In the genomic region with DNA sequence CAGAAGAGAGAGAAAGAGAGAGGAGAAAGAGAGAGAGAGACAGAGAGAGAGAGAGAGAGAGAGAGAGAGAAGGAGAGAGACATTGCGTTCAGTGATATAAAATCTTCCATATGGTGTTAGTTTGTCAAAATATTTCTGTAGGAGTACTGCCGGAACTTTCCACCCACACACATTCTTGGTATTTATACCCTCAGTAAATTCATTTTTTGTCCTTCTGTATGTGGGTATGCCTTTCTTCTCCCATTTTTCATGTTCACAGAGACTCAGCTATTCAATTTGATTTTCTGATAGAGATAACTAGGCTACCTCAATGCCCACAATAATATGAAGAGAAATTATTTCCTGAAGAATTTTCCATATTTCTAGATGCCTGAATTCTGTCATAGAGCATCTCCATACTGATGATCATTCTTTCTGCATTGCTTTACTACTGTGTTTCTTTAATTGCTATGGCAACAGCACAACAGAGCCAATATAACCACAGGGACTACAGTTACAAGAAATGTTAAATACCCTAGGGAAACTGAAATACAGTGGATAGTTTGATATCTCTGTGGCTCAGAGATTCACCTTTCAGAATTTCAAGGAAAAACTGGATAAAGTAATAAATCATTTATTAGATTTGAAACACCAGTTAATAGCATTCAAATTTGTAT, we compare ENCODE assay signal across 20 cellular contexts.
DNase-seq lines count a peak whose midpoint lies in the region; ATAC-seq and TF ChIP-seq lines count a peak whose summit lies in the region.
"Had no signal": no experiment of that assay in that cellular context is flagged by ENCODE, and none has a peak within 500 bp of the region (broad histone marks: within the 10 kb centered on the region; RNA-seq: fewer than 3 reads in every experiment).

No MANE protein-coding gene starts in this region.

- no peak for ATAC-seq in HG03135 (IDR thresholded peaks at IDR 0.05; ENCODE audit: unreplicated experiment)
- ATAC-seq: CD8-positive, alpha-beta T cell; HCT116; mucosa of descending colon had no signal

- H3K9me3 Mint-ChIP-seq in brain = peaks cover 0 to 8% (median 2%) of the 10 kb centered on the region in 5 experiments

- H3K27me3 Mint-ChIP-seq in brain = no peaks in the 10 kb centered on the region
- H3K27me3 Mint-ChIP-seq: progenitor cell of endocrine pancreas had no signal

- DNase-seq in DMS 273 (lab: John Stamatoyannopoulos, UW; ENCODE audit: unreplicated experiment) = peak; percentile 23
- no peak for DNase-seq in DMS 273 treated with DMSO at 0.1 percent for 48 hours (lab: John Stamatoyannopoulos, UW)
- peak; percentile 5 for DNase-seq in iPS-NIHi11 (ENCODE audit: low spot score)
- peak; percentile 53 for DNase-seq in stromal cell of bone marrow (ENCODE audit: low read depth)
- no peak for DNase-seq in NOMO-1 treated with DMSO at 0.1 percent for 48 hours (lab: John Stamatoyannopoulos, UW; ENCODE audit: unreplicated experiment)
- DNase-seq in activated gamma-delta T cell treated with Interleukin-2 at 50 U/mL for 16 hours = no peak
- DNase-seq: activated effector memory CD4-positive, alpha-beta T cell treated with anti-CD3 and anti-CD28 coated beads, Interleukin-2, amount 50 U/mL, for 16 hours; CD8-positive, alpha-beta T cell; effector CD8-positive, alpha-beta T cell; GF-D8; Kasumi-1; mucosa of descending colon; NCI-H1417 treated with DMSO at 0.1 percent for 48 hours; NCI-H510A; PC-9; substantia nigra had no signal

- H3K27ac Mint-ChIP-seq in brain = peak overlapping the region in 4 of 5 experiments; percentile 12 to 93 (median 58)
- H3K27ac Mint-ChIP-seq: CD8-positive, alpha-beta T cell; progenitor cell of endocrine pancreas had no signal

- no peak for TF ChIP-seq CTCF in brain (conservative IDR thresholded peaks at IDR 0.05)

- peaks cover 40% of the 10 kb centered on the region for H3K4me1 Mint-ChIP-seq in brain

- H3K36me3 Mint-ChIP-seq in brain = peaks cover 3% of the 10 kb centered on the region
- H3K36me3 Mint-ChIP-seq: CD8-positive, alpha-beta T cell had no signal

- peak overlapping the region in 4 of 5 experiments; percentile 9 to 56 (median 44) for H3K4me3 Mint-ChIP-seq in brain
- H3K4me3 Mint-ChIP-seq: CD8-positive, alpha-beta T cell had no signal

Comparison
In these comparisons a context has a peak if more than half of its experiments do, and no peak if none do; other contexts are left out.
1. DNase-seq: peak in DMS 273 (single experiment), iPS-NIHi11 (single experiment) and stromal cell of bone marrow (single experiment); none in DMS 273 treated with DMSO at 0.1 percent for 48 hours (single experiment), NOMO-1 treated with DMSO at 0.1 percent for 48 hours (single experiment) and activated gamma-delta T cell treated with Interleukin-2 at 50 U/mL for 16 hours (single experiment).